Comparison of ENCODE assay signal across 15 cellular contexts in the genomic region with DNA sequence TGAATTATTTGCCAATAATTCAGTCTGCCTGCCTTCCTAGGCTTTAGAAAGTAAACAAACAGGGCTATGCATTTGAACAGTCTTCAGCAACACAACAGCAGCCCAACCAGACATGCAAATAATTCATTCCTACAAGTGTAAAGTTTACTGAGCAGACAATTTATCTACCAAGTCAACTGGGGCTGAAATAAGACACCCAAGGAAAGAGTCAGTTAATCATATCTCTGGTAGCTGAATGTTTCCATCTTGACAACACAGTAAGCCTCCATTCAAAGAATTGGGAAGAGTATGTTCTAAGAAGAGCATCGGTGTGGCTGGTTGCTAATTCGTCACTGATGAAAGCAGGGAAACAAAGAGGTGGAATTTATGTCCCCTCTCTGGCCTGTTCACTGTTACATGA. TPM values are rescaled to one million over a fixed set of nuclear protein-coding genes. Genes with fewer than 3 reads are reported as not detected.
DNase-seq lines count a peak whose midpoint lies in the region; ATAC-seq, FAIRE-seq and TF ChIP-seq lines count a peak whose summit lies in the region.
"Had no signal": no experiment of that assay in that cellular context is flagged by ENCODE, and none has a peak within 500 bp of the region (broad histone marks: within the 10 kb centered on the region; RNA-seq: fewer than 3 reads in every experiment).

No MANE protein-coding gene starts in this region.

- BruUV-seq in HepG2 (replicated peaks; lab: Mats Ljungman, UMichigan) = TSS peak; percentile 8

- intact Hi-C loops in activated CD4-positive, alpha-beta T cell treated with anti-CD3 and anti-CD28 coated beads for 36 hours (cut with DNase I, micrococcal nuclease) = no loop called here
- intact Hi-C loops in HepG2 (cut with micrococcal nuclease; ENCODE audit: unreplicated experiment) (no loop called here), right lobe of liver (cut with DNase I) (no loop called here), sciatic nerve (cut with DNase I) (no loop called here), Right ventricle myocardium superior (cut with DNase I) (no loop called here)

- POLR2A ChIA-PET in activated CD4-positive, alpha-beta T cell treated with anti-CD3 and anti-CD28 coated beads for 36 hours (lab: Charles Lee) = interaction anchor here (0.7 kb wide), 1 partner anchor 1176 kb away, joined by 3 read pairs; no protein-coding TSS in a partner anchor
- POLR2A ChIA-PET in HepG2 (lab: Yijun Ruan, JAX) = interaction anchor here (1.1 to 2.1 kb wide), 4 partner anchors 9 to 52 kb away, joined by 3 to 5 read pairs (median 4); a partner anchor contains a TSS

- 100% methylated on average over 2 of the region's 2 CpGs for WGBS in HepG2 (ENCODE audit: low lambda C conversion rate)
- 100% methylated on average over 2 of the region's 2 CpGs for WGBS in right lobe of liver (ENCODE audit: insufficient coverage, low coverage, low lambda C conversion rate, missing lambda C conversion rate)

- no peak for DNase-seq in activated CD4-positive, alpha-beta T cell treated with anti-CD3 and anti-CD28 coated beads for 36 hours
- DNase-seq in activated CD4-positive, alpha-beta T cell treated with anti-CD3 and anti-CD28 coated beads, Interleukin-2, amount 50 U/mL, for 48 hours = no peak
- DNase-seq in HepG2 (ENCODE audit: low spot score) (no peak), right lobe of liver (no peak), sciatic nerve (ENCODE audit: low spot score) (no peak), Right ventricle myocardium superior (no peak)
- DNase-seq in central memory CD8-positive, alpha-beta T cell (ENCODE audit: low spot score in 2 of 2) = no peak
- DNase-seq: COR-L47, NCI-H187 treated with DMSO at 0.1 percent for 48 hours, NCI-H2171 had no signal

- TF ChIP-seq EP300 in HepG2 (IDR thresholded peaks at IDR 0.05; ENCODE audit: low read depth in 2 of 2, low read length in 2 of 2) (no peak), HepG2 (CRISPR knock-in tag; IDR thresholded peaks at IDR 0.05; ENCODE audit: borderline replicate concordance) (no peak)

- H3K9ac ChIP-seq in HepG2 (ENCODE audit: insufficient read depth, low read depth, low read length) = no peak overlapping the region

- peak overlapping the region; percentile 33 for H3K27ac Mint-ChIP-seq in activated CD4-positive, alpha-beta T cell treated with anti-CD3 and anti-CD28 coated beads for 36 hours
- no peak overlapping the region for H3K27ac Mint-ChIP-seq in central memory CD8-positive, alpha-beta T cell (ENCODE audit: low read depth)

- H3K79me2 ChIP-seq in HepG2 (ENCODE audit: insufficient read depth, low read length) = no peaks in the 10 kb centered on the region

- H3K27me3 Mint-ChIP-seq in activated CD4-positive, alpha-beta T cell treated with anti-CD3 and anti-CD28 coated beads for 36 hours = no peaks in the 10 kb centered on the region
- H3K27me3 Mint-ChIP-seq in central memory CD8-positive, alpha-beta T cell = no peaks in the 10 kb centered on the region

- in situ Hi-C loops in HepG2 (cut with HindIII; ENCODE audit: extremely low pct_ligation_motif_present, low pct_unique_long_range_greater_than_20kb) = no loop called here

- H3K4me3 Mint-ChIP-seq in activated CD4-positive, alpha-beta T cell treated with anti-CD3 and anti-CD28 coated beads for 36 hours = no peak overlapping the region
- peak overlapping the region; percentile 43 for H3K4me3 Mint-ChIP-seq in central memory CD8-positive, alpha-beta T cell

- peaks cover 36% of the 10 kb centered on the region for H3K4me1 Mint-ChIP-seq in activated CD4-positive, alpha-beta T cell treated with anti-CD3 and anti-CD28 coated beads for 36 hours
- peaks cover 50% of the 10 kb centered on the region for H3K4me1 Mint-ChIP-seq in central memory CD8-positive, alpha-beta T cell

- H3K36me3 Mint-ChIP-seq in activated CD4-positive, alpha-beta T cell treated with anti-CD3 and anti-CD28 coated beads for 36 hours (ENCODE audit: low read depth) = peaks cover 6% of the 10 kb centered on the region
- H3K36me3 Mint-ChIP-seq in central memory CD8-positive, alpha-beta T cell (ENCODE audit: insufficient read depth) = peaks cover 22% of the 10 kb centered on the region

- no peaks in the 10 kb centered on the region for H3K9me3 Mint-ChIP-seq in activated CD4-positive, alpha-beta T cell treated with anti-CD3 and anti-CD28 coated beads for 36 hours (ENCODE audit: low read depth)
- H3K9me3 Mint-ChIP-seq in central memory CD8-positive, alpha-beta T cell = no peaks in the 10 kb centered on the region

- H3K9me3 ChIP-seq in HepG2 (ENCODE audit: low read length) = no peaks in the 10 kb centered on the region
- H3K9me3 ChIP-seq in right lobe of liver = no peaks in the 10 kb centered on the region

- H3K4me3 ChIP-seq in HepG2 (replicated peaks in 1 of 3; ENCODE audit: insufficient read depth in 1 of 3, low read depth in 2 of 3, low read length in 3 of 3) = no peak overlapping the region
- no peak overlapping the region for H3K4me3 ChIP-seq in right lobe of liver

- no peak for FAIRE-seq in HepG2 (lab: Jason Lieb, UNC)
- FAIRE-seq: H54 had no signal

- TF ChIP-seq CTCF in HepG2 (CRISPR knock-in tag; IDR thresholded peaks at IDR 0.05) (no peak), right lobe of liver (IDR thresholded peaks at IDR 0.05) (no peak)

- H3K4me2 ChIP-seq in HepG2 (ENCODE audit: low read depth, low read length) = no peak overlapping the region

- no peak overlapping the region for H2AFZ ChIP-seq in HepG2 (ENCODE audit: low read length)

- peaks cover 63% of the 10 kb centered on the region for H3K4me1 ChIP-seq in HepG2 (ENCODE audit: insufficient read depth, low read length)
- H3K4me1 ChIP-seq in right lobe of liver = peaks cover 0 to 23% (median 7%) of the 10 kb centered on the region in 4 donors

- H3K36me3 ChIP-seq in HepG2 (replicated peaks in 1 of 2; ENCODE audit: control insufficient read depth in 1 of 2, insufficient read depth in 2 of 2, low read length in 2 of 2) (peaks cover 6 to 56% of the 10 kb centered on the region in 2 experiments), right lobe of liver (peaks cover 0 to 2% (median 0%) of the 10 kb centered on the region in 4 donors)

- ATAC-seq in activated CD4-positive, alpha-beta T cell treated with anti-CD3 and anti-CD28 coated beads for 36 hours = no peak
- no peak for ATAC-seq in HepG2
- ATAC-seq in right lobe of liver = no peak
- no peak for ATAC-seq in central memory CD8-positive, alpha-beta T cell (replicated peaks; ENCODE audit: extremely low read depth, poor library complexity, severe bottlenecking)
- no peak for ATAC-seq in sciatic nerve
- no peak for ATAC-seq in Right ventricle myocardium superior (ENCODE audit: poor library complexity)
- ATAC-seq in SK-N-SH treated with all-trans-retinoic acid at 6 μM for 48 hours = no peak
- ATAC-seq: Panc1, Right ventricle myocardium inferior had no signal

- TF ChIP-seq RAD21 in HepG2 (CRISPR knock-in tag; IDR thresholded peaks at IDR 0.05) = no peak

- no peaks in the 10 kb centered on the region for H4K20me1 ChIP-seq in HepG2 (ENCODE audit: insufficient read depth, low read length)

- H3K27ac ChIP-seq in HepG2 (ENCODE audit: extremely low read length, insufficient read depth, low read length) (no peak overlapping the region), right lobe of liver (no peak overlapping the region)
- H3K27ac ChIP-seq: 22Rv1 had no signal

- no peaks in the 10 kb centered on the region for H3K27me3 ChIP-seq in HepG2 (ENCODE audit: control insufficient read depth in 1 of 2, insufficient read depth in 2 of 2, low read length in 2 of 2)
- H3K27me3 ChIP-seq in right lobe of liver = no peaks in the 10 kb centered on the region

- TF ChIP-seq POLR2A in HepG2 (IDR thresholded peaks at IDR 0.05; ENCODE audit: insufficient read depth in 1 of 2, low read depth in 2 of 2, low read length in 2 of 2) = no peak
- TF ChIP-seq POLR2A in right lobe of liver (IDR thresholded peaks at IDR 0.05) = no peak

- CTCF ChIA-PET in activated CD4-positive, alpha-beta T cell treated with anti-CD3 and anti-CD28 coated beads for 36 hours (lab: Charles Lee) = interaction anchor here (0.6 to 4.7 kb wide), 11 partner anchors 10 to 380 kb away, joined by 3 to 37 read pairs (median 5); a partner anchor contains a TSS
- CTCF ChIA-PET in HepG2 (lab: Yijun Ruan, JAX; ENCODE audit: low intra/inter-chr PET ratio, low total read pairs) = no interaction called here

RNA-seq across cellular contexts. Expression of a gene that starts 38.3 kb away (rescaled TPM):
- total RNA-seq in activated CD4-positive, alpha-beta T cell treated with anti-CD3 and anti-CD28 coated beads for 36 hours = 1 to 10 TPM; 4.6 to 5.2 TPM
- 20.3 and 29.6 TPM in 2 replicates for total RNA-seq in HepG2 (2016; rRNA removed; fragmentation: Illumina TruSeq; extraction: Trizol)
- total RNA-seq in HepG2 (2016; cell fraction: cytosol; rRNA removed; fragmentation: Illumina TruSeq; extraction: Trizol; ENCODE audit: low read depth) = 5.3 and 5.8 TPM in 2 replicates
- 20.5 and 28.1 TPM in 2 replicates for total RNA-seq in HepG2 (2016; cell fraction: insoluble cytoplasmic fraction; rRNA removed; fragmentation: Illumina TruSeq; extraction: Trizol)
- 15.5 and 15.7 TPM in 2 replicates for total RNA-seq in HepG2 (2016; cell fraction: membrane; rRNA removed; fragmentation: Illumina TruSeq; extraction: Trizol)
- 19.1 and 21.7 TPM in 2 replicates for total RNA-seq in HepG2 (2016; cell fraction: nucleus; rRNA removed; fragmentation: Illumina TruSeq; extraction: Trizol)
- polyA plus RNA-seq in HepG2 (2011; rRNA removed) = 29.5 and 36.9 TPM in 2 replicates
- polyA plus RNA-seq in HepG2 (2011; cell fraction: cytosol; rRNA removed) = 33.7 and 37.4 TPM in 2 replicates
- polyA plus RNA-seq in HepG2 (2011; cell fraction: nucleus; rRNA removed) = 23.7 and 28.1 TPM in 2 replicates
- polyA plus RNA-seq in HepG2 (2012) = 17.3 and 23.0 TPM in 2 replicates
- polyA plus RNA-seq in HepG2 (2016; cell fraction: cytosol; fragmentation: Illumina TruSeq; extraction: Trizol; ENCODE audit: low read depth) = 14.4 and 15.8 TPM in 2 replicates
- polyA plus RNA-seq in HepG2 (2016; cell fraction: insoluble cytoplasmic fraction; fragmentation: Illumina TruSeq; extraction: Trizol; ENCODE audit: low read depth) = 62.5 and 67.2 TPM in 2 replicates
- 20.3 and 20.6 TPM in 2 replicates for polyA plus RNA-seq in HepG2 (2016; cell fraction: membrane; fragmentation: Illumina TruSeq; extraction: Trizol; ENCODE audit: low read depth)
- 51.6 and 53.4 TPM in 2 replicates for polyA plus RNA-seq in HepG2 (2016; cell fraction: nucleus; fragmentation: Illumina TruSeq; extraction: Trizol; ENCODE audit: insufficient read depth, low read depth)
- 21.2 and 33.7 TPM in 2 replicates for polyA minus RNA-seq in HepG2 (2011; rRNA and poly(A)+ RNA removed; ENCODE audit: low replicate concordance)
- polyA minus RNA-seq in HepG2 (2011; cell fraction: cytosol; rRNA and poly(A)+ RNA removed) = 10.0 and 12.4 TPM in 2 replicates
- polyA minus RNA-seq in HepG2 (2011; cell fraction: nucleus; rRNA and poly(A)+ RNA removed) = 15.5 and 16.9 TPM in 2 replicates
- total RNA-seq in right lobe of liver = 10 to 100 TPM; 11.4 to 23.3 (median 18.2) TPM
- total RNA-seq in sciatic nerve = 14.1 TPM
- total RNA-seq in Right ventricle myocardium superior = 20.2 TPM

RNA-seq across cellular contexts. Expression of a gene that starts 41.6 kb away (rescaled TPM):
- 1 to 10 TPM; 3.6 to 4.2 TPM for total RNA-seq in activated CD4-positive, alpha-beta T cell treated with anti-CD3 and anti-CD28 coated beads for 36 hours
- total RNA-seq in HepG2 (2016; rRNA removed; fragmentation: Illumina TruSeq; extraction: Trizol) = 41.6 and 43.1 TPM in 2 replicates
- total RNA-seq in HepG2 (2016; cell fraction: cytosol; rRNA removed; fragmentation: Illumina TruSeq; extraction: Trizol; ENCODE audit: low read depth) = 10.1 and 10.7 TPM in 2 replicates
- total RNA-seq in HepG2 (2016; cell fraction: insoluble cytoplasmic fraction; rRNA removed; fragmentation: Illumina TruSeq; extraction: Trizol) = 40.1 and 40.3 TPM in 2 replicates
- 23.2 and 23.9 TPM in 2 replicates for total RNA-seq in HepG2 (2016; cell fraction: membrane; rRNA removed; fragmentation: Illumina TruSeq; extraction: Trizol)
- total RNA-seq in HepG2 (2016; cell fraction: nucleus; rRNA removed; fragmentation: Illumina TruSeq; extraction: Trizol) = 21.5 and 26.3 TPM in 2 replicates
- 9.8 and 14.2 TPM in 2 replicates for polyA plus RNA-seq in HepG2 (2011; rRNA removed)
- 17.6 and 17.9 TPM in 2 replicates for polyA plus RNA-seq in HepG2 (2011; cell fraction: cytosol; rRNA removed)
- polyA plus RNA-seq in HepG2 (2011; cell fraction: nucleus; rRNA removed) = 10.9 and 11.9 TPM in 2 replicates
- polyA plus RNA-seq in HepG2 (2012) = 26.3 and 27.5 TPM in 2 replicates
- polyA plus RNA-seq in HepG2 (2016; cell fraction: cytosol; fragmentation: Illumina TruSeq; extraction: Trizol; ENCODE audit: low read depth) = 11.9 and 13.4 TPM in 2 replicates
- polyA plus RNA-seq in HepG2 (2016; cell fraction: insoluble cytoplasmic fraction; fragmentation: Illumina TruSeq; extraction: Trizol; ENCODE audit: low read depth) = 49.3 and 50.9 TPM in 2 replicates
- 20.2 and 21.5 TPM in 2 replicates for polyA plus RNA-seq in HepG2 (2016; cell fraction: membrane; fragmentation: Illumina TruSeq; extraction: Trizol; ENCODE audit: low read depth)
- polyA plus RNA-seq in HepG2 (2016; cell fraction: nucleus; fragmentation: Illumina TruSeq; extraction: Trizol; ENCODE audit: insufficient read depth, low read depth) = 41.9 and 47.8 TPM in 2 replicates
- 9.1 TPM in 1 of 2 replicates, not detected in the other for polyA minus RNA-seq in HepG2 (2011; rRNA and poly(A)+ RNA removed; ENCODE audit: low replicate concordance)
- polyA minus RNA-seq in HepG2 (2011; cell fraction: cytosol; rRNA and poly(A)+ RNA removed) = 13.5 and 13.7 TPM in 2 replicates
- polyA minus RNA-seq in HepG2 (2011; cell fraction: nucleus; rRNA and poly(A)+ RNA removed) = 7.6 and 10.2 TPM in 2 replicates
- 10 to 100 TPM in 2 of 6 experiments, 1 to 10 TPM in 4; 2.0 to 12.1 (median 5.0) TPM for total RNA-seq in right lobe of liver
- 6.7 TPM for total RNA-seq in sciatic nerve
- 13.2 TPM for total RNA-seq in Right ventricle myocardium superior

RNA-seq across cellular contexts. Expression of a gene that starts 52.2 kb away (rescaled TPM):
- total RNA-seq in activated CD4-positive, alpha-beta T cell treated with anti-CD3 and anti-CD28 coated beads for 36 hours = 10 to 100 TPM; 11.5 to 14.9 TPM
- total RNA-seq in HepG2 (2016; rRNA removed; fragmentation: Illumina TruSeq; extraction: Trizol) (6.8 and 8.9 TPM in 2 replicates), right lobe of liver (10 to 100 TPM in 2 of 6 experiments, 1 to 10 TPM in 4; 5.3 to 11.1 (median 8.2) TPM), sciatic nerve (10.6 TPM), Right ventricle myocardium superior (5.9 TPM)
- total RNA-seq in HepG2 (2016; cell fraction: cytosol; rRNA removed; fragmentation: Illumina TruSeq; extraction: Trizol; ENCODE audit: low read depth) = 2.8 and 2.9 TPM in 2 replicates
- total RNA-seq in HepG2 (2016; cell fraction: insoluble cytoplasmic fraction; rRNA removed; fragmentation: Illumina TruSeq; extraction: Trizol) = 6.9 and 8.5 TPM in 2 replicates
- total RNA-seq in HepG2 (2016; cell fraction: membrane; rRNA removed; fragmentation: Illumina TruSeq; extraction: Trizol) = 4.6 and 5.0 TPM in 2 replicates
- total RNA-seq in HepG2 (2016; cell fraction: nucleus; rRNA removed; fragmentation: Illumina TruSeq; extraction: Trizol) = 8.5 and 8.7 TPM in 2 replicates
- 3.3 and 4.6 TPM in 2 replicates for polyA plus RNA-seq in HepG2 (2011; rRNA removed)
- 2.7 and 3.0 TPM in 2 replicates for polyA plus RNA-seq in HepG2 (2011; cell fraction: cytosol; rRNA removed)
- polyA plus RNA-seq in HepG2 (2011; cell fraction: nucleus; rRNA removed) = 9.5 and 11.8 TPM in 2 replicates
- polyA plus RNA-seq in HepG2 (2012) = 3.2 and 4.1 TPM in 2 replicates
- 1.8 and 2.0 TPM in 2 replicates for polyA plus RNA-seq in HepG2 (2016; cell fraction: cytosol; fragmentation: Illumina TruSeq; extraction: Trizol; ENCODE audit: low read depth)
- 5.6 and 5.9 TPM in 2 replicates for polyA plus RNA-seq in HepG2 (2016; cell fraction: insoluble cytoplasmic fraction; fragmentation: Illumina TruSeq; extraction: Trizol; ENCODE audit: low read depth)
- 2.8 and 3.0 TPM in 2 replicates for polyA plus RNA-seq in HepG2 (2016; cell fraction: membrane; fragmentation: Illumina TruSeq; extraction: Trizol; ENCODE audit: low read depth)
- 13.4 and 14.6 TPM in 2 replicates for polyA plus RNA-seq in HepG2 (2016; cell fraction: nucleus; fragmentation: Illumina TruSeq; extraction: Trizol; ENCODE audit: insufficient read depth, low read depth)
- 6.5 and 19.5 TPM in 2 replicates for polyA minus RNA-seq in HepG2 (2011; rRNA and poly(A)+ RNA removed; ENCODE audit: low replicate concordance)
- 2.1 and 3.2 TPM in 2 replicates for polyA minus RNA-seq in HepG2 (2011; cell fraction: cytosol; rRNA and poly(A)+ RNA removed)
- 4.1 and 4.4 TPM in 2 replicates for polyA minus RNA-seq in HepG2 (2011; cell fraction: nucleus; rRNA and poly(A)+ RNA removed)
